16 cellular contexts compared by ENCODE assay signal in genomic region chr1:2644591-2645101, GRCh38. TPM values are rescaled to one million over a fixed set of nuclear protein-coding genes. Genes with fewer than 3 reads are reported as not detected.
"Had no signal": no experiment of that assay in that cellular context is flagged by ENCODE, and none has a peak within 500 bp of the region (broad histone marks: within the 10 kb centered on the region; RNA-seq: fewer than 3 reads in every experiment).

No MANE protein-coding gene starts in this region.

- FAIRE-seq: small intestine had no signal

- DNase-seq: activated CD4-positive, alpha-beta T cell treated with anti-CD3 and anti-CD28 coated beads for 4 hours; activated gamma-delta T cell treated with Interleukin-2 at 50 U/mL for 16 hours; colonic mucosa; effector CD4-positive, alpha-beta T cell; gastrocnemius medialis; islet precursor cell; mesendoderm; nephron progenitor cell; small intestine; T1000; transverse colon had no signal

- H3K27ac Mint-ChIP-seq: nephron progenitor cell had no signal

- H3K4me3 ChIP-seq: cardiac muscle cell, colonic mucosa, gastrocnemius medialis, left ventricle myocardium inferior, transverse colon had no signal

- H3K27ac ChIP-seq: cardiac muscle cell, colonic mucosa, epithelial cell of prostate, gastrocnemius medialis, left ventricle myocardium inferior, parathyroid adenoma, transverse colon, VCaP had no signal

- ATAC-seq: gastrocnemius medialis had no signal

- H3K4me1 ChIP-seq: parathyroid adenoma had no signal

- H3K36me3 ChIP-seq: cardiac muscle cell, colonic mucosa, gastrocnemius medialis, left ventricle myocardium inferior, transverse colon had no signal

- H3K79me2 ChIP-seq: parathyroid adenoma had no signal

- H3K9me3 ChIP-seq: colonic mucosa, gastrocnemius medialis had no signal

- H3K27me3 ChIP-seq: cardiac muscle cell, colonic mucosa, transverse colon had no signal

- H2AFZ ChIP-seq: parathyroid adenoma had no signal

RNA-seq across cellular contexts. Expression of gene MMEL1, which starts 11.8 kb away (rescaled TPM):
- total RNA-seq: cardiac muscle cell, gastrocnemius medialis had no signal
